Comparison of ENCODE assay signal across 8 cellular contexts in genomic region chr10:73781879-73782748, GRCh38. TPM values are rescaled to one million over a fixed set of nuclear protein-coding genes. Genes with fewer than 3 reads are reported as not detected.
A peak's percentile ranks its signal among the peaks of the same experiment; 100 is the strongest.
DNase-seq lines count a peak whose midpoint lies in the region; ATAC-seq and TF ChIP-seq lines count a peak whose summit lies in the region.

Gene CHCHD1, plus strand, starts transcription at chr10:73782048. Its CDS starts 28 bp downstream, at chr10:73782076.

- H3K27me3 ChIP-seq in CD4-positive, alpha-beta T cell (ENCODE audit: control insufficient read depth, insufficient read depth, low read length): no peaks in the 10 kb centered on the region

- no peaks in the 10 kb centered on the region for H3K9me2 ChIP-seq in OCI-LY7 (ENCODE audit: insufficient read depth, low read length)

- POLR2A ChIA-PET in CD4-positive, alpha-beta T cell (lab: Charles Lee): interaction anchor here (0.9 to 10.2 kb wide), 14 partner anchors 12 to 368 kb away, joined by 3 to 244 read pairs (median 4); partner anchors contain the start of genes AP3M1, CAMK2G, NDST2 and PPP3CB
- POLR2A ChIA-PET in OCI-LY7 (lab: Charles Lee): interaction anchor here (0.6 to 3.3 kb wide), 13 partner anchors 10 to 1086 kb away, joined by 3 to 27 read pairs (median 3); a partner anchor contains a TSS

- H4K20me1 ChIP-seq in OCI-LY7 (ENCODE audit: insufficient read depth, low read length): peaks cover 12% of the 10 kb centered on the region; the same call in 1 of the 2 replicates

- peak within 1 kb of the TSS; percentile 70 for H2AFZ ChIP-seq in OCI-LY7 (ENCODE audit: low read length)

- H3K36me3 ChIP-seq in OCI-LY7 (ENCODE audit: insufficient read depth, low read length): peaks cover 31% of the 10 kb centered on the region

- peaks cover 68% of the 10 kb centered on the region for H3K79me2 ChIP-seq in OCI-LY7 (ENCODE audit: insufficient read depth, low read depth, low read length)

- H3K36me3 Mint-ChIP-seq in CD4-positive, alpha-beta T cell (ENCODE audit: low read depth): peaks cover 39% of the 10 kb centered on the region

- DNase-seq in CD4-positive, alpha-beta T cell: peak; percentile 80 to 92 (median 88)
- peak in 74 of 76 experiments; percentile 26 to 89 (median 79) for DNase-seq in HUDEP-2 (lab: John Stamatoyannopoulos, UW; ENCODE audit: unreplicated experiment in 76 of 76)
- DNase-seq in OCI-LY7 (ENCODE audit: low spot score): peak; percentile 91
- DNase-seq in activated T-cell treated with anti-CD3 and anti-CD28 coated beads for 4 hours: peak; percentile 91
- peak; percentile 16 for DNase-seq in epithelial cell of prostate (ENCODE audit: low read depth, low spot score)
- DNase-seq in mucosa of gallbladder (ENCODE audit: low spot score): peak; percentile 92
- DNase-seq in stimulated activated CD8-positive, alpha-beta memory T cell treated with anti-CD3 and anti-CD28 coated beads, Interleukin-4, amount 100 ng/mL, for 24 hours (ENCODE audit: low read depth): peak; percentile 86

- H3K4me1 Mint-ChIP-seq in CD4-positive, alpha-beta T cell (ENCODE audit: low read depth): peaks cover 65% of the 10 kb centered on the region

- peak within 1 kb of the TSS; percentile 94 for H3K4me3 ChIP-seq in OCI-LY7 (ENCODE audit: low read depth, low read length, poor library complexity, severe bottlenecking)

- peak within 1 kb of the TSS; percentile 100 for H3K4me3 Mint-ChIP-seq in CD4-positive, alpha-beta T cell

- intact Hi-C loops in CD4-positive, alpha-beta T cell (cut with DNase I, micrococcal nuclease): loop anchor here (1.0 to 10.0 kb wide), 4 partner anchors 38 to 1565 kb away; partner anchors contain the start of genes ADK (in 1 of the 2), ANAPC16 (in 1 of the 2), AP3M1 (in 1 of the 2) and ASCC1 (in 1 of the 2)
- intact Hi-C loops in OCI-LY7 (cut with micrococcal nuclease; ENCODE audit: unreplicated experiment): no loop called here

- H3K9me3 ChIP-seq in CD4-positive, alpha-beta T cell (ENCODE audit: control insufficient read depth, low read length): no peaks in the 10 kb centered on the region
- no peaks in the 10 kb centered on the region for H3K9me3 ChIP-seq in OCI-LY7 (ENCODE audit: low read length)

- peak within 1 kb of the TSS; percentile 76 for H3K27ac ChIP-seq in CD4-positive, alpha-beta T cell (ENCODE audit: low read depth, low read length)
- H3K27ac ChIP-seq in OCI-LY7 (ENCODE audit: low read depth, low read length, poor library complexity, severe bottlenecking) (peak within 1 kb of the TSS; percentile 75), epithelial cell of prostate (peak within 1 kb of the TSS; percentile 75)

- H3K4me1 ChIP-seq in OCI-LY7 (ENCODE audit: insufficient read depth, low read length, poor library complexity, severe bottlenecking): peaks cover 40% of the 10 kb centered on the region

- CTCF ChIA-PET in CD4-positive, alpha-beta T cell (lab: Charles Lee): interaction anchor here (1.6 to 2.4 kb wide), 5 partner anchors 9 to 98 kb away, joined by 4 to 10 read pairs (median 8); a partner anchor contains a TSS
- CTCF ChIA-PET in OCI-LY7 (lab: Charles Lee; ENCODE audit: unreplicated experiment): interaction anchor here (0.6 to 1.2 kb wide), 2 partner anchors 9 to 40 kb away, joined by 3 to 4 read pairs; no protein-coding TSS in a partner anchor

- no peaks in the 10 kb centered on the region for H3K9me3 Mint-ChIP-seq in CD4-positive, alpha-beta T cell

- no peaks in the 10 kb centered on the region for H3K27me3 Mint-ChIP-seq in CD4-positive, alpha-beta T cell

- H3K27ac Mint-ChIP-seq in CD4-positive, alpha-beta T cell: peak within 1 kb of the TSS; percentile 94

- H3K4me2 ChIP-seq in OCI-LY7 (ENCODE audit: low read length): peak within 1 kb of the TSS; percentile 82

- peak; percentile 68 for ATAC-seq in CD4-positive, alpha-beta T cell (ENCODE audit: poor library complexity)
- ATAC-seq in GM19463 (IDR thresholded peaks at IDR 0.05; ENCODE audit: unreplicated experiment): peak; percentile 57

- TF ChIP-seq CTCF in CD4-positive, alpha-beta T cell (IDR thresholded peaks at IDR 0.05): no peak
- TF ChIP-seq CTCF in OCI-LY7 (conservative IDR thresholded peaks at IDR 0.05; ENCODE audit: low read length): 0 out of 2 replicates have a peak, but pooled peaks have one; percentile 15

- BruUV-seq in OCI-LY7 (replicated peaks; lab: Mats Ljungman, UMichigan): no TSS peak

RNA-seq across cellular contexts. Expression of gene CHCHD1, which starts in this region (rescaled TPM):
- total RNA-seq in CD4-positive, alpha-beta T cell: 1 to 10 TPM; 6.3 to 6.8 TPM
- 55.6 and 64.8 TPM in 2 replicates for total RNA-seq in OCI-LY7 (2014; rRNA removed; shearing (Covaris generic))
- total RNA-seq in OCI-LY7 (2022) (33.6 and 36.6 TPM in 2 replicates), mucosa of gallbladder (28.0 TPM)

Comparison
In these comparisons a context has a peak if more than half of its experiments do, and no peak if none do; other contexts are left out.
1. Peak in every context shown above with its lines: DNase-seq, ATAC-seq, H3K4me3 ChIP-seq and H3K27ac ChIP-seq.
2. DNase-seq: peak in every context shown above with its lines; median percentile 92 in mucosa of gallbladder; 91 in OCI-LY7; 91 in activated T-cell treated with anti-CD3 and anti-CD28 coated beads for 4 hours; 88 in CD4-positive, alpha-beta T cell; 86 in stimulated activated CD8-positive, alpha-beta memory T cell treated with anti-CD3 and anti-CD28 coated beads, Interleukin-4, amount 100 ng/mL, for 24 hours; 79 in HUDEP-2; 16 in epithelial cell of prostate.